ENCODE assay signal across 1 cellular context in genomic region chr17:78974635-78975591, GRCh38.
TF ChIP-seq lines count a peak whose summit lies in the region.

No MANE protein-coding gene starts in this region.

TF ChIP-seq in GM23338, 12 proteins besides CTCF, POLR2A, EP300 and RAD21:
- TF ChIP-seq ZNF462 (CRISPR knock-in tag; IDR thresholded peaks at IDR 0.05) (no peak), JUNB (IDR thresholded peaks at IDR 0.05; ENCODE audit: unreplicated experiment) (peak; percentile 100), NANOG (IDR thresholded peaks at IDR 0.05; ENCODE audit: borderline replicate concordance) (no peak)
TF ChIP-seq in GM23338: peak in this region for 1.
